Comparison of ENCODE assay signal across 8 cellular contexts in genomic region chr17:3668279-3669084, GRCh38. TPM values are rescaled to one million over a fixed set of nuclear protein-coding genes. Genes with fewer than 3 reads are reported as not detected.
DNase-seq lines count a peak whose midpoint lies in the region; TF ChIP-seq lines count a peak whose summit lies in the region.

Gene EMC6 (plus strand): TSS chr17:3668812. CDS start chr17:3669147, 335 bp downstream.
Gene TAX1BP3 (minus strand): TSS chr17:3668578. CDS start chr17:3668526, 52 bp downstream.

- H3K4me3 Mint-ChIP-seq in HFFc6 = peak within 1 kb of the TSS; percentile 93

- peak within 1 kb of the TSS; percentile 98 for H3K27ac ChIP-seq in SK-N-SH (ENCODE audit: low read depth in 2 of 2, low read length in 1 of 2)

- WGBS in SK-N-SH (ENCODE audit: low lambda C conversion rate) = 0% methylated on average over 38 of the region's 89 CpGs

- peaks cover 13% of the 10 kb centered on the region for H3F3A ChIP-seq in SK-N-SH (replicated peaks; ENCODE audit: insufficient read depth)

- H3K9ac ChIP-seq in SK-N-SH = peak within 1 kb of the TSS; percentile 100

- POLR2A ChIA-PET in SK-N-SH (lab: Yijun Ruan, JAX) = interaction anchor here (0.6 to 2.2 kb wide), 2 partner anchors 32 to 51 kb away, joined by 3 to 10 read pairs; partner anchors contain the start of genes CTNS and SHPK

- H3K27me3 Mint-ChIP-seq in HFFc6 (ENCODE audit: insufficient read depth) = peaks cover 3% of the 10 kb centered on the region; the same call in 1 of the 2 replicates

- H3K4me1 ChIP-seq in SK-N-SH (ENCODE audit: control insufficient read depth in 1 of 2, insufficient read depth in 2 of 2, low read depth in 1 of 2, low read length in 1 of 2) = peaks cover 0 to 20% of the 10 kb centered on the region in 2 experiments; a peak in 1 of 4 replicates

- CTCF ChIA-PET in SK-N-SH (lab: Yijun Ruan, JAX) = interaction anchor here (1.0 to 3.1 kb wide), 4 partner anchors 11 to 620 kb away, joined by 3 to 14 read pairs (median 12); no protein-coding TSS in a partner anchor

- no peaks in the 10 kb centered on the region for H3K9me3 ChIP-seq in SK-N-SH

- H3K36me3 Mint-ChIP-seq in HFFc6 (ENCODE audit: low read depth) = peaks cover 30% of the 10 kb centered on the region

- peaks cover 62% of the 10 kb centered on the region for H3K79me2 ChIP-seq in SK-N-SH (ENCODE audit: insufficient read depth)

- H3K4me1 Mint-ChIP-seq in HFFc6 (ENCODE audit: low read depth) = peaks cover 27% of the 10 kb centered on the region

- peaks cover 37% of the 10 kb centered on the region for H4K20me1 ChIP-seq in SK-N-SH (ENCODE audit: insufficient read depth)

- H3K4me3 ChIP-seq in SK-N-SH (ENCODE audit: low read depth in 2 of 2, low read length in 1 of 2) = peak within 1 kb of the TSS; percentile 91 to 96

- peak within 1 kb of the TSS; percentile 79; the same call in 1 of the 2 replicates for H2AFZ ChIP-seq in SK-N-SH (ENCODE audit: low read depth)

- no peak for TF ChIP-seq CTCF in HFFc6 (IDR thresholded peaks at IDR 0.05)
- no peak for TF ChIP-seq CTCF in SK-N-SH (IDR thresholded peaks at IDR 0.05)

- peak; percentile 71 for DNase-seq in GM04503 (ENCODE audit: low read depth)
- peak; percentile 96 for DNase-seq in HFFc6
- DNase-seq in NCI-H1048 (lab: John Stamatoyannopoulos, UW) = peak; percentile 94
- peak; percentile 99 for DNase-seq in SK-N-SH
- peak; percentile 96 for DNase-seq in activated naive CD4-positive, alpha-beta T cell treated with anti-CD3 and anti-CD28 coated beads, Interleukin-2, amount 50 U/mL, for 16 hours
- peak; percentile 99 for DNase-seq in germinal center (ENCODE audit: low spot score)
- peak; percentile 78 for DNase-seq in non-pigmented ciliary epithelial cell (ENCODE audit: low read depth)
- DNase-seq in superior temporal gyrus (ENCODE audit: extremely low spot score) = peak; percentile 98

- TF ChIP-seq EP300 in SK-N-SH (IDR thresholded peaks at IDR 0.05; ENCODE audit: borderline replicate concordance in 1 of 2, low read depth in 1 of 2, low read length in 1 of 2) = no peak

- no peaks in the 10 kb centered on the region for H3K9me3 Mint-ChIP-seq in HFFc6

- no peak for TF ChIP-seq RAD21 in SK-N-SH (IDR thresholded peaks at IDR 0.05; ENCODE audit: low read length)

- H3K4me2 ChIP-seq in SK-N-SH = peak within 1 kb of the TSS; percentile 100

- H3K36me3 ChIP-seq in SK-N-SH (replicated peaks in 1 of 2; ENCODE audit: control insufficient read depth in 1 of 2, insufficient read depth in 2 of 2, low read length in 1 of 2) = peaks cover 17% of the 10 kb centered on the region in 2 experiments

- H3K27me3 ChIP-seq in SK-N-SH (ENCODE audit: insufficient read depth) = no peaks in the 10 kb centered on the region

- peak within 1 kb of the TSS; percentile 88 for H3K27ac Mint-ChIP-seq in HFFc6

- H3K9me2 ChIP-seq in SK-N-SH = no peaks in the 10 kb centered on the region

TF ChIP-seq in SK-N-SH, 30 proteins besides CTCF, POLR2A, EP300 and RAD21 (continues in another document):
- TF ChIP-seq TCF12 (IDR thresholded peaks at IDR 0.05) (no peak), ELF1 (IDR thresholded peaks at IDR 0.05) (no peak), RFX5 (IDR thresholded peaks at IDR 0.05; ENCODE audit: low read length) (0 out of 2 replicates have a peak, but pooled peaks have one; percentile 10), RCOR1 (IDR thresholded peaks at IDR 0.05; ENCODE audit: low read length) (no peak; the same call in 1 of the 2 replicates), POLR2AphosphoS5 (IDR thresholded peaks at IDR 0.05; ENCODE audit: low read depth, low read length) (peak; percentile 98), FOSL2 (IDR thresholded peaks at IDR 0.05; ENCODE audit: borderline replicate concordance, low read depth) (no peak), CHD2 (IDR thresholded peaks at IDR 0.05; ENCODE audit: low read length, partially characterized antibody) (peak; percentile 10), IRF3 (IDR thresholded peaks at IDR 0.05; ENCODE audit: low read depth, low read length) (0 out of 2 replicates have a peak, but pooled peaks have one; percentile 17), SIN3A (IDR thresholded peaks at IDR 0.05; ENCODE audit: borderline replicate concordance, low read depth, low read length) (peak; percentile 5; the same call in 1 of the 2 replicates), FOXM1 (IDR thresholded peaks at IDR 0.05; ENCODE audit: low read depth) (no peak), NFIC (IDR thresholded peaks at IDR 0.05; ENCODE audit: borderline replicate concordance) (peak; percentile 38; the same call in 1 of the 2 replicates), GABPA (IDR thresholded peaks at IDR 0.05; ENCODE audit: low read depth) (no peak), YY1 (IDR thresholded peaks at IDR 0.05; ENCODE audit: low read depth) (peak; percentile 98), RXRA (IDR thresholded peaks at IDR 0.05; ENCODE audit: borderline replicate concordance, low read depth) (no peak; the same call in 1 of the 2 replicates), REST (IDR thresholded peaks at IDR 0.05; ENCODE audit: low read depth, low read length) (peak; percentile 30; the same call in 1 of the 2 replicates), MEF2A (IDR thresholded peaks at IDR 0.05; ENCODE audit: borderline replicate concordance, low read depth) (no peak), ZBTB33 (IDR thresholded peaks at IDR 0.05; ENCODE audit: borderline replicate concordance, low read depth) (no peak), MXI1 (IDR thresholded peaks at IDR 0.05; ENCODE audit: low read depth, low read length) (0 out of 2 replicates have a peak, but pooled peaks have one; percentile 21), USF1 (IDR thresholded peaks at IDR 0.05; ENCODE audit: borderline replicate concordance, low read depth) (no peak)

RNA-seq across cellular contexts. Expression of gene EMC6, which starts in this region (rescaled TPM):
- 10 to 100 TPM; 57.6 to 66.8 (median 64.1) TPM for total RNA-seq in HFFc6 (2021; fragmentation: NEBNext Ultra II Directional; extraction: Animal tissue kit (Norgen Biotek cat#: 25700))
- polyA plus RNA-seq in SK-N-SH (2012; rRNA removed) = 56.6 and 64.4 TPM in 2 replicates
- 37.8 and 55.1 TPM in 2 replicates for polyA plus RNA-seq in SK-N-SH (2012; cell fraction: cytosol; rRNA removed)
- polyA plus RNA-seq in SK-N-SH (2012; cell fraction: nucleus; rRNA removed) = 20.0 and 20.1 TPM in 2 replicates

RNA-seq across cellular contexts. Expression of gene TAX1BP3, which starts in this region (rescaled TPM):
- total RNA-seq in HFFc6 (2021; fragmentation: NEBNext Ultra II Directional; extraction: Animal tissue kit (Norgen Biotek cat#: 25700)) = 100 to 1,000 TPM; 289 to 336 (median 313) TPM
- polyA plus RNA-seq in SK-N-SH (2012; rRNA removed) = 165 and 192 TPM in 2 replicates
- polyA plus RNA-seq in SK-N-SH (2012; cell fraction: cytosol; rRNA removed) = 129 and 173 TPM in 2 replicates
- polyA plus RNA-seq in SK-N-SH (2012; cell fraction: nucleus; rRNA removed) = 92.2 and 93.2 TPM in 2 replicates

Comparison
In these comparisons a context has a peak if more than half of its experiments do, and no peak if none do; other contexts are left out.
1. Peak in every context shown above with its lines: DNase-seq, H3K4me3 ChIP-seq and H3K27ac ChIP-seq.